Comparison of ENCODE assay signal across 15 cellular contexts in genomic region chr10:19970707-19971106, GRCh38.
"Had no signal": no experiment of that assay in that cellular context is flagged by ENCODE, and none has a peak within 500 bp of the region (broad histone marks: within the 10 kb centered on the region; RNA-seq: fewer than 3 reads in every experiment).

No MANE protein-coding gene starts in this region.

- ATAC-seq: esophagus mucosa; stimulated activated naive B cell treated with anti-CD40 and anti-IgM and Interleukin-4, amounts not matched to agents 10 μg/mL and 1 μg/mL and 100 μg/mL, for 72 hours had no signal

- H3K9me3 Mint-ChIP-seq: type B pancreatic cell had no signal

- H3K27me3 Mint-ChIP-seq: activated CD4-positive, alpha-beta memory T cell treated with anti-CD3 and anti-CD28 coated beads for 36 hours; activated naive CD8-positive, alpha-beta T cell treated with anti-CD3 and anti-CD28 coated beads, Interleukin-2, amount 10 ng/mL, durations not matched to agents 7 days and 5 days; stimulated activated naive B cell treated with anti-CD40 and anti-IgM and Interleukin-4, amounts not matched to agents 10 μg/mL and 1 μg/mL and 100 μg/mL, for 72 hours; type B pancreatic cell had no signal

- H3K36me3 Mint-ChIP-seq: activated CD4-positive, alpha-beta memory T cell treated with anti-CD3 and anti-CD28 coated beads for 36 hours; activated naive CD8-positive, alpha-beta T cell treated with anti-CD3 and anti-CD28 coated beads, Interleukin-2, amount 10 ng/mL, durations not matched to agents 7 days and 5 days; stimulated activated naive B cell treated with anti-CD40 and anti-IgM and Interleukin-4, amounts not matched to agents 10 μg/mL and 1 μg/mL and 100 μg/mL, for 72 hours had no signal

- H3K36me3 ChIP-seq: neutrophil, spleen had no signal

- H3K4me3 ChIP-seq: spleen had no signal

- DNase-seq: activated CD4-positive, alpha-beta memory T cell treated with anti-CD3 and anti-CD28 coated beads for 36 hours; activated CD4-positive, alpha-beta T cell treated with anti-CD3 and anti-CD28 coated beads for 1 hour; activated gamma-delta T cell treated with Interleukin-2 at 50 U/mL for 16 hours; activated naive CD8-positive, alpha-beta T cell treated with anti-CD3 and anti-CD28 coated beads, Interleukin-2, amount 10 ng/mL, durations not matched to agents 7 days and 5 days; activated T-cell treated with anti-CD3 and anti-CD28 coated beads, Interleukin-2, amount 50 U/mL, for 48 hours; central memory CD4-positive, alpha-beta T cell; head of caudate nucleus; islet precursor cell; posterior cingulate gyrus; spleen; stimulated activated CD4-positive, alpha-beta T cell treated with anti-CD3 and anti-CD28 coated beads, Interleukin-1b, Interleukin-23, amount 100 ng/mL, for 48 hours; stimulated activated naive B cell treated with anti-CD40 and anti-IgM and Interleukin-4, amounts not matched to agents 10 μg/mL and 1 μg/mL and 100 μg/mL, for 72 hours had no signal

- H3K27ac Mint-ChIP-seq: activated CD4-positive, alpha-beta memory T cell treated with anti-CD3 and anti-CD28 coated beads for 36 hours; activated naive CD8-positive, alpha-beta T cell treated with anti-CD3 and anti-CD28 coated beads, Interleukin-2, amount 10 ng/mL, durations not matched to agents 7 days and 5 days; stimulated activated naive B cell treated with anti-CD40 and anti-IgM and Interleukin-4, amounts not matched to agents 10 μg/mL and 1 μg/mL and 100 μg/mL, for 72 hours; type B pancreatic cell had no signal

- H3K27ac ChIP-seq: spleen had no signal

- H3K4me1 ChIP-seq: spleen had no signal

- H3K27me3 ChIP-seq: neutrophil, spleen had no signal

- H3K9me3 ChIP-seq: neutrophil, spleen had no signal

- H3K4me3 Mint-ChIP-seq: activated CD4-positive, alpha-beta memory T cell treated with anti-CD3 and anti-CD28 coated beads for 36 hours; activated naive CD8-positive, alpha-beta T cell treated with anti-CD3 and anti-CD28 coated beads, Interleukin-2, amount 10 ng/mL, durations not matched to agents 7 days and 5 days; stimulated activated naive B cell treated with anti-CD40 and anti-IgM and Interleukin-4, amounts not matched to agents 10 μg/mL and 1 μg/mL and 100 μg/mL, for 72 hours; type B pancreatic cell had no signal

- H3K4me1 Mint-ChIP-seq: activated naive CD8-positive, alpha-beta T cell treated with anti-CD3 and anti-CD28 coated beads, Interleukin-2, amount 10 ng/mL, durations not matched to agents 7 days and 5 days; stimulated activated naive B cell treated with anti-CD40 and anti-IgM and Interleukin-4, amounts not matched to agents 10 μg/mL and 1 μg/mL and 100 μg/mL, for 72 hours had no signal
